ENCODE assay signal across 8 cellular contexts in the genomic region with DNA sequence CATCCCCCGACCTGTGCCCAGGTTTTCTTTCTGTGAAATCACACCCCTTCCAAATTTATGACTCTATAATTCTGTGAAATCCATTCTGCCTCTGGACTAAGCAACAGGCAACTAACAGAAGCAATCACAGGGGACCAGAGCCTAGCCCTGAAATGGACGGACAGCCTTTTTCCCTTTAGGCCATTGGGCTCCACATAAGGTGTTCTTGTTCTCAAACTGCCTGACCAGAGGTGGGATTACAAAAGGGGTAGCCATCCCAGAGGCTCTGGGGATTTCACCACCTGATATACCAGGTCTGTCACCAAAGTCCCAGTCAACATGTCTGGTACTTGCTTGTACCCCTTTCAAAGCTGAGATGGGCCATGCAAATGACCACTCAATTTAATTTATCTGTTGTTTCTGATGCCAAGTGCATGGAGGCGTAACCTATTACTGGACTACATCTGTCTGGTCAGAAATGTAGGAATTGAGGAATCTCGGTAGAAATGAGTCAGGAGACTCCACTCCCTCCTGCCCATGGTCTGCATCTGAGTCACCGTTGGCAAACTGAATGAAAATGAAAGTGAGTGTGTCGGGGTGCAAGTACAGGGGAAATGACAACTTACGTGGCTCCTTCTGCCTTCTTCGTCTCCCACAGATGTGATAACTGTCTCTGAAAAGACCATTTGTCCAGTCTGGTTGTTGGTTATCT.
A peak's percentile ranks its signal among the peaks of the same experiment; 100 is the strongest.
DNase-seq lines count a peak whose midpoint lies in the region.
"Had no signal": no experiment of that assay in that cellular context is flagged by ENCODE, and none has a peak within 500 bp of the region (broad histone marks: within the 10 kb centered on the region; RNA-seq: fewer than 3 reads in every experiment).

No MANE protein-coding gene starts in this region.

- H3K4me3 ChIP-seq in skeletal muscle cell (ENCODE audit: low read depth, low read length) = peak overlapping the region; percentile 19

- peak; percentile 81 for DNase-seq in GM04504 (ENCODE audit: low read depth)
- DNase-seq in OCI-M1 (lab: John Stamatoyannopoulos, UW) = peak; percentile 42
- DNase-seq in dedifferentiated amniotic fluid mesenchymal stem cell (ENCODE audit: extremely low spot score) = peak; percentile 89
- peak; percentile 67 for DNase-seq in skeletal muscle cell (ENCODE audit: low read depth)
- no peak for DNase-seq in NCI-H510A (lab: John Stamatoyannopoulos, UW)
- no peak for DNase-seq in activated CD4-positive, CD25-positive, alpha-beta regulatory T cell (lab: John Stamatoyannopoulos, UW)
- DNase-seq in putamen (ENCODE audit: low spot score) = no peak
- DNase-seq: NCI-H345 had no signal

Comparison
In these comparisons a context has a peak if more than half of its experiments do, and no peak if none do; other contexts are left out.
1. DNase-seq: peak in GM04504 (single experiment), OCI-M1 (single experiment), dedifferentiated amniotic fluid mesenchymal stem cell (single experiment) and skeletal muscle cell (single experiment); none in NCI-H510A (single experiment), activated CD4-positive, CD25-positive, alpha-beta regulatory T cell (0 of 4) and putamen (single experiment).